In the genomic region with DNA sequence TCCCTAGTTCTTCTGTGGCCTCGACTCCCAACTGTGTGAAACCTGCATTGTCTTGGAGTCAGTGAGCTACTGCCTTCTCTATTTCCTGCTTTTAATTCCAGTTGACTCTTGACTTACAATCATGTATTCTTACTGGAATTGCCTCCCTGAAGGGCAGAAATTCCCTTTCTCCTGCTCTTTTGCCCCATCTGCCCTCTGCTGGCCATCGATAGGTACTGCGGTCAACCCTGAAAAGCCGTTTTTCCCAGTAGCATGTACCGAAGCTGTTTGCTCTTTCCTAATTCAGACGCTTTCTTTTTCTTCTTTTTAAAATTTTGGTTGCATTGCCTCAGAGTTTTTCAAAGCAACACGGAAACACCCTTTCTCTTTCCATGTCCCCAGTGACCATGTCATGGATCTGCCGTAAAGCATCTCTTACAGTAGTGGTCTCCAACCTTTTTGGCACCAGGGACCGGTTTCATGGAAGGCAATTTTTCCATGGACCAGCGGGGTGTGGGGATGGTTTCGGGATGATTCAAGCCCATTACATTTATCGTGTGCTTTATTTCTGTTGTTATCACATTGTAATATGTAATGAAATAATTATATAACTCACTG, we compare ENCODE assay signal across 1 cellular context.
TF ChIP-seq lines count a peak whose summit lies in the region.

No MANE protein-coding gene starts in this region.

TF ChIP-seq in HEK293, 187 proteins besides CTCF, POLR2A, EP300 and RAD21 (continued from another document):
- TF ChIP-seq ZFP37 (tag by site-specific recombination; IDR thresholded peaks at IDR 0.05) (peak; percentile 30; the same call in 1 of the 2 replicates), ZNF670 (tag by site-specific recombination; IDR thresholded peaks at IDR 0.05; ENCODE audit: low read depth) (no peak), ZNF132 (tag by site-specific recombination; IDR thresholded peaks at IDR 0.05; ENCODE audit: borderline replicate concordance) (no peak), ZNF558 (tag by site-specific recombination; IDR thresholded peaks at IDR 0.05) (no peak), ZNF776 (tag by site-specific recombination; IDR thresholded peaks at IDR 0.05; ENCODE audit: borderline replicate concordance) (no peak), GLIS2 (tag by site-specific recombination; IDR thresholded peaks at IDR 0.05) (no peak), ZNF2 (tag by site-specific recombination; IDR thresholded peaks at IDR 0.05) (0 out of 2 replicates have a peak, but pooled peaks have one; percentile 58), ZNF530 (tag by site-specific recombination; IDR thresholded peaks at IDR 0.05; ENCODE audit: low read depth) (no peak), SP2 (tag by site-specific recombination; IDR thresholded peaks at IDR 0.05) (no peak), PRDM1 (tag by site-specific recombination; IDR thresholded peaks at IDR 0.05) (peak; percentile 35; the same call in 1 of the 2 replicates), SP3 (tag by site-specific recombination; IDR thresholded peaks at IDR 0.05) (no peak), ZBTB48 (tag by site-specific recombination; IDR thresholded peaks at IDR 0.05) (peak; percentile 41; the same call in 1 of the 2 replicates), ZNF707 (tag by site-specific recombination; IDR thresholded peaks at IDR 0.05) (no peak), YY2 (tag by site-specific recombination; IDR thresholded peaks at IDR 0.05) (no peak), GFI1B (tag by site-specific recombination; IDR thresholded peaks at IDR 0.05) (no peak), ZNF544 (tag by site-specific recombination; IDR thresholded peaks at IDR 0.05) (no peak), ZNF791 (tag by site-specific recombination; IDR thresholded peaks at IDR 0.05) (no peak), TSHZ1 (tag by site-specific recombination; IDR thresholded peaks at IDR 0.05; ENCODE audit: borderline replicate concordance) (no peak), ZNF37A (tag by site-specific recombination; IDR thresholded peaks at IDR 0.05) (no peak), BCL6B (tag by site-specific recombination; IDR thresholded peaks at IDR 0.05) (no peak), ZNF514 (tag by site-specific recombination; IDR thresholded peaks at IDR 0.05) (no peak), GLI4 (tag by site-specific recombination; IDR thresholded peaks at IDR 0.05) (no peak), ZFP3 (tag by site-specific recombination; IDR thresholded peaks at IDR 0.05; ENCODE audit: low read depth) (no peak), ZNF280D (tag by site-specific recombination; IDR thresholded peaks at IDR 0.05) (no peak), MZF1 (tag by site-specific recombination; IDR thresholded peaks at IDR 0.05; ENCODE audit: borderline replicate concordance) (no peak)
- TF ChIP-seq, protein P1, sequence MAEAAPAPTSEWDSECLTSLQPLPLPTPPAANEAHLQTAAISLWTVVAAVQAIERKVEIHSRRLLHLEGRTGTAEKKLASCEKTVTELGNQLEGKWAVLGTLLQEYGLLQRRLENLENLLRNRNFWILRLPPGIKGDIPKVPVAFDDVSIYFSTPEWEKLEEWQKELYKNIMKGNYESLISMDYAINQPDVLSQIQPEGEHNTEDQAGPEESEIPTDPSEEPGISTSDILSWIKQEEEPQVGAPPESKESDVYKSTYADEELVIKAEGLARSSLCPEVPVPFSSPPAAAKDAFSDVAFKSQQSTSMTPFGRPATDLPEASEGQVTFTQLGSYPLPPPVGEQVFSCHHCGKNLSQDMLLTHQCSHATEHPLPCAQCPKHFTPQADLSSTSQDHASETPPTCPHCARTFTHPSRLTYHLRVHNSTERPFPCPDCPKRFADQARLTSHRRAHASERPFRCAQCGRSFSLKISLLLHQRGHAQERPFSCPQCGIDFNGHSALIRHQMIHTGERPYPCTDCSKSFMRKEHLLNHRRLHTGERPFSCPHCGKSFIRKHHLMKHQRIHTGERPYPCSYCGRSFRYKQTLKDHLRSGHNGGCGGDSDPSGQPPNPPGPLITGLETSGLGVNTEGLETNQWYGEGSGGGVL (tag by site-specific recombination; IDR thresholded peaks at IDR 0.05) = no peak
- TF ChIP-seq, protein P2, sequence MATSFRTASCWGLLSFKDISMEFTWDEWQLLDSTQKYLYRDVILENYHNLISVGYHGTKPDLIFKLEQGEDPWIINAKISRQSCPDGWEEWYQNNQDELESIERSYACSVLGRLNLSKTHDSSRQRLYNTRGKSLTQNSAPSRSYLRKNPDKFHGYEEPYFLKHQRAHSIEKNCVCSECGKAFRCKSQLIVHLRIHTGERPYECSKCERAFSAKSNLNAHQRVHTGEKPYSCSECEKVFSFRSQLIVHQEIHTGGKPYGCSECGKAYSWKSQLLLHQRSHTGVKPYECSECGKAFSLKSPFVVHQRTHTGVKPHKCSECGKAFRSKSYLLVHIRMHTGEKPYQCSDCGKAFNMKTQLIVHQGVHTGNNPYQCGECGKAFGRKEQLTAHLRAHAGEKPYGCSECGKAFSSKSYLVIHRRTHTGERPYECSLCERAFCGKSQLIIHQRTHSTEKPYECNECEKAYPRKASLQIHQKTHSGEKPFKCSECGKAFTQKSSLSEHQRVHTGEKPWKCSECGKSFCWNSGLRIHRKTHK (tag by site-specific recombination; IDR thresholded peaks at IDR 0.05) = no peak
- TF ChIP-seq, protein P3, sequence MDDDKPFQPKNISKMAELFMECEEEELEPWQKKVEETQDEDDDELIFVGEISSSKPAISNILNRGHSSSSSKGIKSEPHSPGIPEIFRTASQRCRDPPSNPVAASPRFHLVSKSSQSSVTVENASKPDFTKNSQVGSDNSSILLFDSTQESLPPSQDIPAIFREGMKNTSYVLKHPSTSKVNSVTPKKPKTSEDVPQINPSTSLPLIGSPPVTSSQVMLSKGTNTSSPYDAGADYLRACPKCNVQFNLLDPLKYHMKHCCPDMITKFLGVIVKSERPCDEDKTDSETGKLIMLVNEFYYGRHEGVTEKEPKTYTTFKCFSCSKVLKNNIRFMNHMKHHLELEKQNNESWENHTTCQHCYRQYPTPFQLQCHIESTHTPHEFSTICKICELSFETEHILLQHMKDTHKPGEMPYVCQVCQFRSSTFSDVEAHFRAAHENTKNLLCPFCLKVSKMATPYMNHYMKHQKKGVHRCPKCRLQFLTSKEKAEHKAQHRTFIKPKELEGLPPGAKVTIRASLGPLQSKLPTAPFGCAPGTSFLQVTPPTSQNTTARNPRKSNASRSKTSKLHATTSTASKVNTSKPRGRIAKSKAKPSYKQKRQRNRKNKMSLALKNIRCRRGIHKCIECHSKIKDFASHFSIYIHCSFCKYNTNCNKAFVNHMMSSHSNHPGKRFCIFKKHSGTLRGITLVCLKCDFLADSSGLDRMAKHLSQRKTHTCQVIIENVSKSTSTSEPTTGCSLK (tag by site-specific recombination; IDR thresholded peaks at IDR 0.05) = no peak
